In genomic region chr7:158367634-158367982, GRCh38 we compare ENCODE assay signal across 9 cellular contexts.
"Had no signal": no experiment of that assay in that cellular context is flagged by ENCODE, and none has a peak within 500 bp of the region (broad histone marks: within the 10 kb centered on the region; RNA-seq: fewer than 3 reads in every experiment).

No MANE protein-coding gene starts in this region.

- DNase-seq: GM23248, GOT3, H7, H9, HCEC 1CT, HFFc6 had no signal

- H3K4me2 ChIP-seq: GM23338 had no signal

- H3K4me3 ChIP-seq: GM23248, GM23338, HAP-1 had no signal

- H3K4me1 ChIP-seq: HAP-1 had no signal

- H3K27ac ChIP-seq: GM23248 had no signal

- H2AFZ ChIP-seq: GM23248, GM23338 had no signal

- H3K9me3 ChIP-seq: HAP-1 had no signal

- H3K36me3 ChIP-seq: HAP-1 had no signal

- H3K9ac ChIP-seq: GM23248 had no signal

- ATAC-seq: GM23338, HCT116 had no signal
